In the genomic region with DNA sequence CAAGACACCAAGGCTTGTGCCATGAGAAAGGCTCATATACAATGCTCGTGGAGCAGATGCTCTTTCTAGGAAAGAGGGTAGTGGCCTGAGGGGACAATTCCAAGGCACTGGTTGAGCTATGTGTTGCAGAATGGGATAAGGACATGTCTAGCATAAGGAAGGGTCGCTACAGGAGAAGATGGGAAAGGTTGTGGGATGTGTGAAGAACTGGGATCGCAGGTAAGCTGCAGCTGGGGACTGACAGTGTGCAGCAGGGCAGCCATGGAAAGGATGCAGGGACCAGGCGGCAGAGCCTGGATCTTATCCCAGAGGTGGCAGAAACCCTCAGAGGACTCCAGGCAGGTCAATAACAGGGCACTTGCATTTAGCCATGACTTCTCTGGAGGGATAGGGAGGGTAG, we compare ENCODE assay signal across 19 cellular contexts. TPM values are rescaled to one million over a fixed set of nuclear protein-coding genes. Genes with fewer than 3 reads are reported as not detected.
"Had no signal": no experiment of that assay in that cellular context is flagged by ENCODE, and none has a peak within 500 bp of the region (broad histone marks: within the 10 kb centered on the region; RNA-seq: fewer than 3 reads in every experiment).

No MANE protein-coding gene starts in this region.

- H3K9me3 Mint-ChIP-seq: memory B cell; natural killer cell treated with Interleukin-12 subunit alpha and Interleukin-12 subunit beta and Interleukin-15 and Interleukin-18, amount 100 ng/mL, for 72 hours; neural progenitor cell had no signal

- ATAC-seq: effector memory CD8-positive, alpha-beta T cell; left lobe of liver; lower lobe of right lung; natural killer cell treated with Interleukin-12 subunit alpha and Interleukin-12 subunit beta and Interleukin-15 and Interleukin-18, amount 100 ng/mL, for 72 hours had no signal

- H3K36me3 Mint-ChIP-seq: memory B cell; natural killer cell treated with Interleukin-12 subunit alpha and Interleukin-12 subunit beta and Interleukin-15 and Interleukin-18, amount 100 ng/mL, for 72 hours; neural progenitor cell had no signal

- H3K4me3 Mint-ChIP-seq: effector memory CD8-positive, alpha-beta T cell; memory B cell; natural killer cell treated with Interleukin-12 subunit alpha and Interleukin-12 subunit beta and Interleukin-15 and Interleukin-18, amount 100 ng/mL, for 72 hours; neural progenitor cell had no signal

- DNase-seq: effector memory CD8-positive, alpha-beta T cell; esophagus squamous epithelium; foreskin fibroblast; hippocampal formation; kidney glomerular epithelial cell; lower lobe of right lung; midbrain; nucleus accumbens; psoas muscle; stimulated activated CD4-positive, alpha-beta T cell treated with anti-CD3 and anti-CD28 coated beads, Interleukin-12 subunit alpha, Interleukin-12 subunit beta, amount 100 ng/mL, for 4 hours; stimulated activated naive CD4-positive, alpha-beta T cell; stomach; thyroid gland; upper lobe of left lung; uterus had no signal

- H3K27ac ChIP-seq: esophagus squamous epithelium, lower lobe of right lung, neural progenitor cell, stomach, thyroid gland, upper lobe of left lung, uterus had no signal

- H3K4me1 Mint-ChIP-seq: memory B cell had no signal

- H3K27ac Mint-ChIP-seq: effector memory CD8-positive, alpha-beta T cell; memory B cell; natural killer cell treated with Interleukin-12 subunit alpha and Interleukin-12 subunit beta and Interleukin-15 and Interleukin-18, amount 100 ng/mL, for 72 hours; neural progenitor cell had no signal

RNA-seq across cellular contexts. Expression of a gene that starts 56.1 kb away (rescaled TPM):
- total RNA-seq: natural killer cell treated with Interleukin-12 subunit alpha and Interleukin-12 subunit beta and Interleukin-15 and Interleukin-18, amount 100 ng/mL, for 72 hours had no signal
